In genomic region chr20:25195962-25196700, GRCh38 we compare ENCODE assay signal across 8 cellular contexts. TPM values are rescaled to one million over a fixed set of nuclear protein-coding genes. Genes with fewer than 3 reads are reported as not detected.
DNase-seq lines count a peak whose midpoint lies in the region; ATAC-seq and TF ChIP-seq lines count a peak whose summit lies in the region.

No MANE protein-coding gene starts in this region.

- peaks cover 53% of the 10 kb centered on the region for H3K4me1 Mint-ChIP-seq in activated T-cell treated with anti-CD3 and anti-CD28 coated beads, Interleukin-2, amount 50 U/mL, for 24 hours (ENCODE audit: low read depth)

- TF ChIP-seq EP300 in ovary (IDR thresholded peaks at IDR 0.05): no peak

- peak overlapping the region; percentile 87 for H3K27ac Mint-ChIP-seq in activated T-cell treated with anti-CD3 and anti-CD28 coated beads, Interleukin-2, amount 50 U/mL, for 24 hours

- H3K9me3 ChIP-seq in Karpas-422 (ENCODE audit: low read length) (no peaks in the 10 kb centered on the region), ovary (no peaks in the 10 kb centered on the region)

- peak overlapping the region; percentile 90 for H3K9ac ChIP-seq in Karpas-422 (ENCODE audit: low read length)

- H2AFZ ChIP-seq in Karpas-422 (ENCODE audit: low read length): peak overlapping the region; percentile 55

- WGBS in ovary, 3 donors: 1 to 3% (median 2%) methylated on average over 34 of the region's 34 CpGs

- H3K27ac ChIP-seq in Karpas-422 (ENCODE audit: low read length) (peak overlapping the region; percentile 81), foreskin keratinocyte (peak overlapping the region; percentile 57), ovary (peak overlapping the region; percentile 58 to 75)

- H3K4me2 ChIP-seq in Karpas-422 (ENCODE audit: low read depth, low read length, poor library complexity, severe bottlenecking): peak overlapping the region; percentile 75

- H3K27me3 ChIP-seq in Karpas-422 (ENCODE audit: low read length): no peaks in the 10 kb centered on the region
- H3K27me3 ChIP-seq in foreskin keratinocyte: no peaks in the 10 kb centered on the region
- H3K27me3 ChIP-seq in ovary: no peaks in the 10 kb centered on the region

- H3K9me3 Mint-ChIP-seq in activated T-cell treated with anti-CD3 and anti-CD28 coated beads, Interleukin-2, amount 50 U/mL, for 24 hours: no peaks in the 10 kb centered on the region

- TF ChIP-seq CTCF in foreskin keratinocyte (conservative IDR thresholded peaks at IDR 0.05) (no peak), ovary (IDR thresholded peaks at IDR 0.05) (no peak)

- no peaks in the 10 kb centered on the region for H4K20me1 ChIP-seq in Karpas-422 (ENCODE audit: insufficient read depth, low read depth, low read length)

- DNase-seq in ELF-1 (ENCODE audit: low read depth, low spot score) (peak; percentile 70), Karpas-422 (peak; percentile 70), foreskin keratinocyte (peak in 1 of 2 donors; percentile 33), ovary (no peak), mesenteric fat pad (ENCODE audit: low spot score) (no peak)
- no peak for DNase-seq in activated T-cell treated with anti-CD3 and anti-CD28 coated beads, Interleukin-2, amount 50 U/mL, for 24 hours
- DNase-seq in NK-92 treated with Interleukin-12 subunit alpha and Interleukin-12 subunit beta, amount 100 ng/mL, for 24 hours (lab: John Stamatoyannopoulos, UW): no peak

- no peaks in the 10 kb centered on the region for H3K9me2 ChIP-seq in Karpas-422 (replicated peaks; ENCODE audit: insufficient read depth, low read length)

- peaks cover 7% of the 10 kb centered on the region; the same call in 1 of the 2 replicates for H3K36me3 ChIP-seq in Karpas-422 (ENCODE audit: insufficient read depth, low read length)
- H3K36me3 ChIP-seq in ovary: no peaks in the 10 kb centered on the region

- peaks cover 51% of the 10 kb centered on the region for H3K79me2 ChIP-seq in Karpas-422 (ENCODE audit: low read length)

- H3K36me3 Mint-ChIP-seq in activated T-cell treated with anti-CD3 and anti-CD28 coated beads, Interleukin-2, amount 50 U/mL, for 24 hours (ENCODE audit: low read depth): peaks cover 10% of the 10 kb centered on the region

- H3K4me3 ChIP-seq in Karpas-422 (ENCODE audit: low read length) (peak overlapping the region; percentile 98), ovary (peak overlapping the region; percentile 77)

- peak overlapping the region; percentile 92 for H3K4me3 Mint-ChIP-seq in activated T-cell treated with anti-CD3 and anti-CD28 coated beads, Interleukin-2, amount 50 U/mL, for 24 hours

- no peaks in the 10 kb centered on the region for H3K27me3 Mint-ChIP-seq in activated T-cell treated with anti-CD3 and anti-CD28 coated beads, Interleukin-2, amount 50 U/mL, for 24 hours

- intact Hi-C loops in ovary (cut with DNase I): loop anchor here in 3 of 4 donors (5.0 to 10.0 kb wide), 4 partner anchors 49 to 201 kb away; partner anchors contain the start of genes ABHD12 (in 3 of the 3), PYGB (in 2 of the 3) and APMAP (in 1 of the 3)

- ATAC-seq in GM21619 (IDR thresholded peaks at IDR 0.05; ENCODE audit: unreplicated experiment) (peak; percentile 23), foreskin keratinocyte (peak; percentile 60)

- peaks cover 54% of the 10 kb centered on the region for H3K4me1 ChIP-seq in Karpas-422 (ENCODE audit: low read length)
- peaks cover 3% of the 10 kb centered on the region for H3K4me1 ChIP-seq in foreskin keratinocyte
- H3K4me1 ChIP-seq in ovary (ENCODE audit: insufficient read depth): peaks cover 15% of the 10 kb centered on the region

- no peak for TF ChIP-seq POLR2A in ovary (IDR thresholded peaks at IDR 0.05)

RNA-seq across cellular contexts. Expression of gene ENTPD6, which starts 0.6 kb away (rescaled TPM):
- 100 and 125 TPM in 2 replicates for total RNA-seq in Karpas-422 (2014; rRNA removed; shearing (Covaris generic); ENCODE audit: low replicate concordance)
- total RNA-seq in foreskin keratinocyte (74.6 and 78.4 TPM in 2 replicates), ovary (10 to 100 TPM; 34.9 to 73.8 (median 66.5) TPM), mesenteric fat pad (54.3 TPM)
- polyA plus RNA-seq in foreskin keratinocyte (70.2 and 73.3 TPM in 2 replicates), ovary (10 to 100 TPM; 38.7 to 47.1 TPM)

RNA-seq across cellular contexts. Expression of gene PYGB, which starts 51.8 kb away (rescaled TPM):
- 188 and 302 TPM in 2 replicates for total RNA-seq in Karpas-422 (2014; rRNA removed; shearing (Covaris generic); ENCODE audit: low replicate concordance)
- total RNA-seq in foreskin keratinocyte (311 and 439 TPM in 2 replicates), ovary (10 to 100 TPM; 24.2 to 54.2 (median 52.2) TPM), mesenteric fat pad (121 TPM)
- polyA plus RNA-seq in foreskin keratinocyte (196 and 255 TPM in 2 replicates), ovary (10 to 100 TPM; 23.1 to 27.3 TPM)

Comparison
In these comparisons a context has a peak if more than half of its experiments do, and no peak if none do; other contexts are left out.
1. DNase-seq: peak in ELF-1 (single experiment) and Karpas-422 (single experiment); none in activated T-cell treated with anti-CD3 and anti-CD28 coated beads, Interleukin-2, amount 50 U/mL, for 24 hours (single experiment), ovary (0 of 5), NK-92 treated with Interleukin-12 subunit alpha and Interleukin-12 subunit beta, amount 100 ng/mL, for 24 hours (single experiment) and mesenteric fat pad (single experiment).
2. Peak in every context shown above with its lines, with median percentiles within 50 percentile points of each other: H3K27ac ChIP-seq.